ENCODE assay signal across 30 cellular contexts in genomic region chr6:163759542-163759941, GRCh38.
DNase-seq lines count a peak whose midpoint lies in the region; ATAC-seq and TF ChIP-seq lines count a peak whose summit lies in the region.
"Had no signal": no experiment of that assay in that cellular context is flagged by ENCODE, and none has a peak within 500 bp of the region (broad histone marks: within the 10 kb centered on the region; RNA-seq: fewer than 3 reads in every experiment).

No MANE protein-coding gene starts in this region.

- no peaks in the 10 kb centered on the region for H4K20me1 ChIP-seq in OCI-LY7 (ENCODE audit: insufficient read depth, low read length)

- no TSS peak for BruUV-seq in OCI-LY7 (replicated peaks; lab: Mats Ljungman, UMichigan)

- no peak overlapping the region for H3K4me3 Mint-ChIP-seq in activated T-helper 17 cell treated with anti-CD3 and anti-CD28 coated beads, Interleukin-2, amount 50 U/mL, for 72 hours
- H3K4me3 Mint-ChIP-seq: activated CD8-positive, alpha-beta T cell treated with anti-CD3 and anti-CD28 coated beads for 36 hours; activated naive CD8-positive, alpha-beta T cell; CD8-positive, alpha-beta memory T cell; dendritic cell treated with granulocyte-macrophage colony-stimulating factor and Interleukin-4, amounts not matched to agents 40 ng/mL and 50 ng/mL, for 4 days had no signal

- no peak overlapping the region for H3K27ac Mint-ChIP-seq in activated T-helper 17 cell treated with anti-CD3 and anti-CD28 coated beads, Interleukin-2, amount 50 U/mL, for 72 hours
- H3K27ac Mint-ChIP-seq: activated CD8-positive, alpha-beta T cell treated with anti-CD3 and anti-CD28 coated beads for 36 hours; activated naive CD8-positive, alpha-beta T cell; dendritic cell treated with granulocyte-macrophage colony-stimulating factor and Interleukin-4, amounts not matched to agents 40 ng/mL and 50 ng/mL, for 4 days; progenitor cell of endocrine pancreas had no signal

- DNase-seq in EL (peak; percentile 80), OCI-LY7 (ENCODE audit: low spot score) (no peak), renal cortical epithelial cell (ENCODE audit: low read depth) (peak; percentile 42), cerebellar nuclear complex (lab: John Stamatoyannopoulos, UW) (no peak), C1 segment of cervical spinal cord (lab: John Stamatoyannopoulos, UW) (no peak)
- DNase-seq: activated CD4-positive, CD25-positive, alpha-beta regulatory T cell treated with anti-CD3 and anti-CD28 coated beads, Interleukin-2, amount 50 U/mL, for 72 hours; activated CD8-positive, alpha-beta T cell treated with anti-CD3 and anti-CD28 coated beads for 36 hours; AML-193; aorta; caudate nucleus; CD8-positive, alpha-beta memory T cell; DMS153; left lung; NCI-H1436; NCI-H2107; NCI-H446; NCI-H82; stimulated activated CD4-positive, alpha-beta T cell treated with anti-CD3 and anti-CD28 coated beads, Interleukin-15, amount 100 ng/mL, for 24 hours; stimulated activated naive CD4-positive, alpha-beta T cell had no signal

- H3K4me3 ChIP-seq in OCI-LY7 (ENCODE audit: low read depth, low read length, poor library complexity, severe bottlenecking): no peak overlapping the region
- H3K4me3 ChIP-seq: HAP-1, left lung, SK-N-MC, suprapubic skin had no signal

- peaks cover 7% of the 10 kb centered on the region for H3K9me3 ChIP-seq in OCI-LY7 (ENCODE audit: low read length)
- H3K9me3 ChIP-seq: HAP-1, left lung, neutrophil, suprapubic skin had no signal

- no peaks in the 10 kb centered on the region for H3K4me1 Mint-ChIP-seq in activated T-helper 17 cell treated with anti-CD3 and anti-CD28 coated beads, Interleukin-2, amount 50 U/mL, for 72 hours
- H3K4me1 Mint-ChIP-seq: CD8-positive, alpha-beta memory T cell had no signal

- no peak for TF ChIP-seq CTCF in OCI-LY7 (conservative IDR thresholded peaks at IDR 0.05; ENCODE audit: low read length)

- peak overlapping the region; percentile 44; the same call in 1 of the 2 replicates for H2AFZ ChIP-seq in OCI-LY7 (ENCODE audit: low read length)

- H3K27ac ChIP-seq in OCI-LY7 (ENCODE audit: low read depth, low read length, poor library complexity, severe bottlenecking): no peak overlapping the region
- H3K27ac ChIP-seq: KMS-11, left lung, neutrophil, SK-N-MC, suprapubic skin had no signal

- POLR2A ChIA-PET in OCI-LY7 (lab: Charles Lee): interaction anchor here (0.6 to 1.4 kb wide), 8 partner anchors 14 to 62 kb away, joined by 3 to 6 read pairs (median 4); no protein-coding TSS in a partner anchor

- CTCF ChIA-PET in OCI-LY7 (lab: Charles Lee; ENCODE audit: unreplicated experiment): no interaction called here

- peaks cover 27% of the 10 kb centered on the region for H3K27me3 Mint-ChIP-seq in activated T-helper 17 cell treated with anti-CD3 and anti-CD28 coated beads, Interleukin-2, amount 50 U/mL, for 72 hours

- no peaks in the 10 kb centered on the region for H3K36me3 Mint-ChIP-seq in activated T-helper 17 cell treated with anti-CD3 and anti-CD28 coated beads, Interleukin-2, amount 50 U/mL, for 72 hours (ENCODE audit: low read depth)
- H3K36me3 Mint-ChIP-seq: activated naive CD8-positive, alpha-beta T cell had no signal

- no peaks in the 10 kb centered on the region for H3K9me2 ChIP-seq in OCI-LY7 (ENCODE audit: insufficient read depth, low read length)

- H3K79me2 ChIP-seq in OCI-LY7 (ENCODE audit: insufficient read depth, low read depth, low read length): no peaks in the 10 kb centered on the region

- peaks cover 6% of the 10 kb centered on the region for H3K9me3 Mint-ChIP-seq in activated T-helper 17 cell treated with anti-CD3 and anti-CD28 coated beads, Interleukin-2, amount 50 U/mL, for 72 hours
- H3K9me3 Mint-ChIP-seq: dendritic cell treated with granulocyte-macrophage colony-stimulating factor and Interleukin-4, amounts not matched to agents 40 ng/mL and 50 ng/mL, for 4 days had no signal

- peaks cover 61% of the 10 kb centered on the region for H3K4me1 ChIP-seq in OCI-LY7 (ENCODE audit: insufficient read depth, low read length, poor library complexity, severe bottlenecking)

- intact Hi-C loops in OCI-LY7 (cut with micrococcal nuclease; ENCODE audit: unreplicated experiment): loop anchor here (5.0 kb wide), 1 partner anchor 342 kb away; no protein-coding TSS in a partner anchor

- ATAC-seq in esophagus mucosa (peak; percentile 55), GM21381 (IDR thresholded peaks at IDR 0.05; ENCODE audit: unreplicated experiment) (no peak)
- ATAC-seq in activated T-helper 17 cell treated with anti-CD3 and anti-CD28 coated beads, Interleukin-2, amount 50 U/mL, for 72 hours (replicated peaks): no peak
- ATAC-seq: activated CD8-positive, alpha-beta T cell treated with anti-CD3 and anti-CD28 coated beads for 36 hours; left lung had no signal

- no peak overlapping the region for H3K4me2 ChIP-seq in OCI-LY7 (ENCODE audit: low read length)
- H3K4me2 ChIP-seq: KMS-11 had no signal

- peaks cover 6% of the 10 kb centered on the region for H3K36me3 ChIP-seq in OCI-LY7 (ENCODE audit: insufficient read depth, low read length)
- H3K36me3 ChIP-seq: HAP-1, left lung, neutrophil, suprapubic skin had no signal

Comparison
In these comparisons a context has a peak if more than half of its experiments do, and no peak if none do; other contexts are left out.
1. DNase-seq: peak in EL (single experiment) and renal cortical epithelial cell (single experiment); none in OCI-LY7 (single experiment), cerebellar nuclear complex (0 of 2) and C1 segment of cervical spinal cord (0 of 14).